2 cellular contexts compared by ENCODE assay signal in the genomic region with DNA sequence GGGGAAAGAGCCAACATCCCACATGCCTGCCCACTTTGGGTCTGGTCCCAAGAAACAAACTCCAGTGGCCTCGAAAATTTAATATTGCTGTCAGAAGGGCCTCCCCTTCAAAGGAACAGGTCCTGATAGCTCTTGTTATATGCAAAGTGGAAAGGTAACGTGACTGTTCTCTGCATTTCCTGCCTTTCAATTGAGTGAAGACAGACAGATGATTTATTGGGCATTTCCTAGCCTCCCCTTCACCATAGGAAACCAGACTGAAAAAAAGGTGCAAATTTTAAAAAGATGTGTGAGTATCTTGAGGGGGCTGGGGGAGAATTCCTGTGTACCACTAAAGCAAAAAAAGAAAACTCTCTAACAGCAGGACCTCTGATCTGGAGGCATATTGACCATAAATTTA.
TF ChIP-seq lines count a peak whose summit lies in the region.

No MANE protein-coding gene starts in this region.

TF ChIP-seq in IMR-90, 13 proteins besides CTCF, POLR2A, EP300 and RAD21:
- TF ChIP-seq NFE2L2 (IDR thresholded peaks at IDR 0.05; ENCODE audit: low read depth, low read length): no peak
- no peak for TF ChIP-seq MAZ (IDR thresholded peaks at IDR 0.05; ENCODE audit: borderline replicate concordance, low read depth, low read length)
- TF ChIP-seq BHLHE40 (IDR thresholded peaks at IDR 0.05; ENCODE audit: low read depth, low read length): no peak
- no peak for TF ChIP-seq FOS (IDR thresholded peaks at IDR 0.05; ENCODE audit: low read depth, low read length)
- no peak for TF ChIP-seq MXI1 (IDR thresholded peaks at IDR 0.05; ENCODE audit: borderline replicate concordance, low read depth, low read length)
- TF ChIP-seq CEBPB (IDR thresholded peaks at IDR 0.05; ENCODE audit: low read depth, low read length): no peak
- no peak for TF ChIP-seq MAFK (IDR thresholded peaks at IDR 0.05; ENCODE audit: low read depth, low read length)
- TF ChIP-seq CHD1 (IDR thresholded peaks at IDR 0.05; ENCODE audit: low read depth, low read length): no peak
- TF ChIP-seq RFX5 (IDR thresholded peaks at IDR 0.05; ENCODE audit: low read depth, low read length): no peak
- no peak for TF ChIP-seq SMC3 (IDR thresholded peaks at IDR 0.05; ENCODE audit: low read depth, low read length)
- TF ChIP-seq RCOR1 (IDR thresholded peaks at IDR 0.05; ENCODE audit: insufficient replicate concordance, low read length): no peak
- TF ChIP-seq, protein P1, sequence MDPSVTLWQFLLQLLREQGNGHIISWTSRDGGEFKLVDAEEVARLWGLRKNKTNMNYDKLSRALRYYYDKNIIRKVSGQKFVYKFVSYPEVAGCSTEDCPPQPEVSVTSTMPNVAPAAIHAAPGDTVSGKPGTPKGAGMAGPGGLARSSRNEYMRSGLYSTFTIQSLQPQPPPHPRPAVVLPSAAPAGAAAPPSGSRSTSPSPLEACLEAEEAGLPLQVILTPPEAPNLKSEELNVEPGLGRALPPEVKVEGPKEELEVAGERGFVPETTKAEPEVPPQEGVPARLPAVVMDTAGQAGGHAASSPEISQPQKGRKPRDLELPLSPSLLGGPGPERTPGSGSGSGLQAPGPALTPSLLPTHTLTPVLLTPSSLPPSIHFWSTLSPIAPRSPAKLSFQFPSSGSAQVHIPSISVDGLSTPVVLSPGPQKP (IDR thresholded peaks at IDR 0.05; ENCODE audit: borderline replicate concordance, low read depth, low read length): no peak

TF ChIP-seq in endothelial cell of umbilical vein, 7 proteins besides CTCF, POLR2A, EP300 and RAD21:
- no peak for TF ChIP-seq GATA2 (IDR thresholded peaks at IDR 0.05; ENCODE audit: insufficient read depth, insufficient read length, low read depth, low read length)
- no peak for TF ChIP-seq POLR2AphosphoS5 (IDR thresholded peaks at IDR 0.05; ENCODE audit: insufficient read depth, low read depth, low read length)
- TF ChIP-seq, protein P2, sequence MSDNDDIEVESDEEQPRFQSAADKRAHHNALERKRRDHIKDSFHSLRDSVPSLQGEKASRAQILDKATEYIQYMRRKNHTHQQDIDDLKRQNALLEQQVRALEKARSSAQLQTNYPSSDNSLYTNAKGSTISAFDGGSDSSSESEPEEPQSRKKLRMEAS (IDR thresholded peaks at IDR 0.05; ENCODE audit: insufficient read depth, insufficient read length): no peak
- no peak for TF ChIP-seq JUN (IDR thresholded peaks at IDR 0.05; ENCODE audit: borderline replicate concordance, insufficient read depth, insufficient read length, low read depth)
- no peak for TF ChIP-seq MYC (IDR thresholded peaks at IDR 0.05; ENCODE audit: low read depth, low read length)
- no peak for TF ChIP-seq FOS (IDR thresholded peaks at IDR 0.05; ENCODE audit: borderline replicate concordance, insufficient read depth, low read length)
- TF ChIP-seq EZH2 (IDR thresholded peaks at IDR 0.05; ENCODE audit: borderline replicate concordance, low read depth, low read length, severe bottlenecking): no peak
